5 cellular contexts compared by ENCODE assay signal in the genomic region with DNA sequence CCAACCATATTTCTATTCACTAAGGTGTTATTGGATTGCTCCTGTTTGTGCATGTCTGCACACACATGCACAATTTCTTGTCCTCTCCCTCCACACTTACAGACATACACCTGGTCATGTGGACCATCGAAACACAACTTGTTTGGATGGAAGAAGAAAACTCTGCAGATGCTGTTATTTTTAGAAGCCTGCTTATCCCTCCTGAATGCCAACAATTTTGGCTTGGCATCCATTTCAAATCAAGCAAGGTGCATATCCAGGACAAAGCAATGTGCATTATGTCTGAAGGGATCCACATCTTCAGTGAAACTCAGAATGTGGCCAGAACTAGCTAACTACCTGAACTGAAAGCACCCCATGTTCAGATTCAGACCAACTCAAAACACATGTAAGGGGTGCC.
"Had no signal": no experiment of that assay in that cellular context is flagged by ENCODE, and none has a peak within 500 bp of the region (broad histone marks: within the 10 kb centered on the region; RNA-seq: fewer than 3 reads in every experiment).

No MANE protein-coding gene starts in this region.

- H3K4me2 ChIP-seq: GM23338 had no signal

- DNase-seq: H9, HCEC 1CT, IMR-90 had no signal

- H2AFZ ChIP-seq: GM23338 had no signal

- H3K4me3 ChIP-seq: GM23338, K562 had no signal

- ATAC-seq: GM23338, K562 had no signal
